13 cellular contexts compared by ENCODE assay signal in the genomic region with DNA sequence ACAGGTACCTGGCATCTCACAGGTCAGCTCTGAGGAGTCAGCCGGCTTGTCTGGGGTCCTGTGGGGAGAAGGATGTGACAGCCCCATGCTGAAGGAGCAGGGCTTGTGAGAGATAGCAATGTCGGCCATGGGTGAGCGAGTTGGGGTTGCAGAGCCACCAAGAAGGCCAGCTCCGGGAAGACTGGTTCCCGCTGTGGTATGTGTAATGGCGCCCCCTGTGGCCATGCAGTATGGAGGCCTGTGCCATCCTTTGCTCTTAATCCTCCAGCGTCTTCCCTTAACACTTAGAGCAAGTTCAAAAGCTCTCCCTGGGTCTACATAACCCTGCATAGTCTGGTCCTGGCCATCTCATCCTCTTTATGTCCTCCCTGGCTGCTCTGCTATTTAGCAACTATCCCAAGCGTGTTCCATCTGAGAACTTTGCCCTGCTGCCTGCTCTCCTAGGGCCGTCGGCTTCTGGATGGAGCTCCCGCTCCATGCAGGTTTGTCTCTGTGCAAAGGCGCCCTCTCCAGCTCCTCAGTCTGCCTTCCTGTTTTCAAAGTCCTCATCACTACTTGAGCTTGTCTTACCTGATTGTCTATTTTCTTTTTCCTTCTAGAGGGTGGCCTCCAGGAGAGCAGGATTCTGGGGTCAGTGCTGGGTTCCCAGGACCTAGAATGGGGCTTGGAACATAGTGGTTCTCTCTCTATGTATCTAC. TPM values are rescaled to one million over a fixed set of nuclear protein-coding genes. Genes with fewer than 3 reads are reported as not detected.
A peak's percentile ranks its signal among the peaks of the same experiment; 100 is the strongest.
DNase-seq lines count a peak whose midpoint lies in the region; ATAC-seq and TF ChIP-seq lines count a peak whose summit lies in the region.
"Had no signal": no experiment of that assay in that cellular context is flagged by ENCODE, and none has a peak within 500 bp of the region (broad histone marks: within the 10 kb centered on the region; RNA-seq: fewer than 3 reads in every experiment).

No MANE protein-coding gene starts in this region.

- H3K9ac ChIP-seq in endodermal cell (ENCODE audit: extremely low read depth, low read length, poor library complexity, severe bottlenecking), result no peak overlapping the region

- H3K9me3 Mint-ChIP-seq in stimulated activated naive CD8-positive, alpha-beta T cell treated with anti-CD3 and anti-CD28 coated beads, Interleukin-15, amount 100 ng/mL, for 72 hours, result peaks cover 5 to 6% of the 10 kb centered on the region in 2 donors
- H3K9me3 Mint-ChIP-seq in endodermal cell, result peaks cover 12% of the 10 kb centered on the region

- peak; percentile 30 for DNase-seq in stimulated activated naive CD8-positive, alpha-beta T cell treated with anti-CD3 and anti-CD28 coated beads, Interleukin-15, Interleukin-2, amounts not matched to agents 100 U/mL and 50 U/mL, for 24 hours
- no peak for DNase-seq in stimulated activated naive CD8-positive, alpha-beta T cell treated with anti-CD3 and anti-CD28 coated beads, Interleukin-15, amount 100 ng/mL, for 72 hours
- DNase-seq in NAMALWA (ENCODE audit: low spot score), result peak; percentile 6
- DNase-seq in endodermal cell, result peak; percentile 92
- DNase-seq in NCI-H2029 treated with DMSO at 0.1 percent for 48 hours (lab: John Stamatoyannopoulos, UW), result no peak
- DNase-seq in SKM-1 treated with dmso at 0.1 percent for 144 hours (lab: John Stamatoyannopoulos, UW; ENCODE audit: unreplicated experiment), result no peak
- no peak for DNase-seq in ureter (ENCODE audit: low spot score)
- DNase-seq: COR-L47, foreskin melanocyte, naive B cell, NCI-H2107 had no signal

- no peaks in the 10 kb centered on the region for H3K27me3 ChIP-seq in endodermal cell (ENCODE audit: control insufficient read depth, insufficient read depth, low read length, poor library complexity, severe bottlenecking)

- peaks cover 4% of the 10 kb centered on the region for H3K36me3 Mint-ChIP-seq in endodermal cell (ENCODE audit: low read depth)

- WGBS in endodermal cell (ENCODE audit: insufficient coverage in 1 of 2, insufficient read length in 1 of 2), 2 experiments, result 72 to 77% methylated on average over 8 to 12 of the region's 12 CpGs

- TF ChIP-seq CTCF in endodermal cell (conservative IDR thresholded peaks at IDR 0.05), result peak; percentile 94

- peaks cover 20% of the 10 kb centered on the region for H3K27me3 Mint-ChIP-seq in stimulated activated naive CD8-positive, alpha-beta T cell treated with anti-CD3 and anti-CD28 coated beads, Interleukin-15, amount 100 ng/mL, for 72 hours
- H3K27me3 Mint-ChIP-seq in endodermal cell (ENCODE audit: insufficient read depth), result no peaks in the 10 kb centered on the region

- H3K4me1 ChIP-seq in endodermal cell (ENCODE audit: control insufficient read depth, insufficient read depth, low read length), result no peaks in the 10 kb centered on the region

- H3K27ac Mint-ChIP-seq in stimulated activated naive CD8-positive, alpha-beta T cell treated with anti-CD3 and anti-CD28 coated beads, Interleukin-15, amount 100 ng/mL, for 72 hours, result no peak overlapping the region
- no peak overlapping the region for H3K27ac Mint-ChIP-seq in endodermal cell
- H3K27ac Mint-ChIP-seq: activated naive CD4-positive, alpha-beta T cell treated with anti-CD3 and anti-CD28 coated beads, Interleukin-2, amount 50 U/mL, for 24 hours had no signal

- no peak overlapping the region for H3K27ac ChIP-seq in endodermal cell (ENCODE audit: low read depth, low read length)

- H3K9me3 ChIP-seq in endodermal cell (ENCODE audit: control insufficient read depth, low read length), result peaks cover 21% of the 10 kb centered on the region

- H3K4me1 Mint-ChIP-seq in stimulated activated naive CD8-positive, alpha-beta T cell treated with anti-CD3 and anti-CD28 coated beads, Interleukin-15, amount 100 ng/mL, for 72 hours, result peaks cover 5% of the 10 kb centered on the region
- H3K4me1 Mint-ChIP-seq in endodermal cell, result peaks cover 9% of the 10 kb centered on the region
- H3K4me1 Mint-ChIP-seq: naive B cell had no signal

- H3K4me3 ChIP-seq in endodermal cell (ENCODE audit: low read length), result no peak overlapping the region

- H3K4me3 Mint-ChIP-seq in stimulated activated naive CD8-positive, alpha-beta T cell treated with anti-CD3 and anti-CD28 coated beads, Interleukin-15, amount 100 ng/mL, for 72 hours, result no peak overlapping the region
- H3K4me3 Mint-ChIP-seq in endodermal cell, result no peak overlapping the region
- H3K4me3 Mint-ChIP-seq: activated naive CD4-positive, alpha-beta T cell treated with anti-CD3 and anti-CD28 coated beads, Interleukin-2, amount 50 U/mL, for 24 hours had no signal

- peak; percentile 32 for ATAC-seq in stimulated activated naive CD8-positive, alpha-beta T cell treated with anti-CD3 and anti-CD28 coated beads, Interleukin-15, Interleukin-2, amounts not matched to agents 100 U/mL and 50 U/mL, for 24 hours
- ATAC-seq in stimulated activated naive CD8-positive, alpha-beta T cell treated with anti-CD3 and anti-CD28 coated beads, Interleukin-15, amount 100 ng/mL, for 72 hours, result no peak
- ATAC-seq in GM18870 (IDR thresholded peaks at IDR 0.05; ENCODE audit: unreplicated experiment), result no peak

- no peaks in the 10 kb centered on the region for H3K36me3 ChIP-seq in endodermal cell (ENCODE audit: control insufficient read depth, insufficient read depth, low read length)

RNA-seq across cellular contexts. Expression of a gene that starts 40.8 kb away (rescaled TPM):
- total RNA-seq in endodermal cell (not detected), ureter (not detected)
- not detected for polyA plus RNA-seq in endodermal cell (2013, experiment 1 of 2)
- polyA plus RNA-seq in endodermal cell (2013, experiment 2 of 2), result not detected

RNA-seq across cellular contexts. Expression of a gene that starts 41.6 kb away (rescaled TPM):
- not detected for total RNA-seq in endodermal cell
- polyA plus RNA-seq in endodermal cell (2013, experiment 1 of 2), result not detected
- not detected for polyA plus RNA-seq in endodermal cell (2013, experiment 2 of 2)
- not detected for total RNA-seq in ureter

RNA-seq across cellular contexts. Expression of a gene that starts 55.5 kb away (rescaled TPM):
- total RNA-seq in endodermal cell, result not detected
- polyA plus RNA-seq in endodermal cell (2013, experiment 1 of 2), result not detected
- polyA plus RNA-seq in endodermal cell (2013, experiment 2 of 2), result not detected
- total RNA-seq in ureter, result not detected

Comparison
In these comparisons a context has a peak if more than half of its experiments do, and no peak if none do; other contexts are left out.
1. DNase-seq: peak in stimulated activated naive CD8-positive, alpha-beta T cell treated with anti-CD3 and anti-CD28 coated beads, Interleukin-15, Interleukin-2, amounts not matched to agents 100 U/mL and 50 U/mL, for 24 hours (single experiment), NAMALWA (single experiment) and endodermal cell (single experiment); none in stimulated activated naive CD8-positive, alpha-beta T cell treated with anti-CD3 and anti-CD28 coated beads, Interleukin-15, amount 100 ng/mL, for 72 hours (0 of 2), NCI-H2029 treated with DMSO at 0.1 percent for 48 hours (single experiment), SKM-1 treated with dmso at 0.1 percent for 144 hours (single experiment) and ureter (single experiment).